In genomic region chr6:35417979-35418661, GRCh38 we compare ENCODE assay signal across 12 cellular contexts. TPM values are rescaled to one million over a fixed set of nuclear protein-coding genes. Genes with fewer than 3 reads are reported as not detected.
A peak's percentile ranks its signal among the peaks of the same experiment; 100 is the strongest.
DNase-seq lines count a peak whose midpoint lies in the region; ATAC-seq, FAIRE-seq and TF ChIP-seq lines count a peak whose summit lies in the region.
"Had no signal": no experiment of that assay in that cellular context is flagged by ENCODE, and none has a peak within 500 bp of the region (broad histone marks: within the 10 kb centered on the region; RNA-seq: fewer than 3 reads in every experiment).

No MANE protein-coding gene starts in this region.

- TF ChIP-seq RAD21 in liver (IDR thresholded peaks at IDR 0.05): no peak
- no peak for TF ChIP-seq RAD21 in HepG2 (CRISPR knock-in tag; IDR thresholded peaks at IDR 0.05)

- H3K4me3 ChIP-seq in liver (ENCODE audit: low read depth in 1 of 3, low read length in 3 of 3) (no peak overlapping the region), HepG2 (replicated peaks in 1 of 3; ENCODE audit: insufficient read depth in 1 of 3, low read depth in 2 of 3, low read length in 3 of 3) (no peak overlapping the region)
- H3K4me3 ChIP-seq: SJCRH30 had no signal

- H3K27ac Mint-ChIP-seq in WTC11: peak overlapping the region; percentile 62
- H3K27ac Mint-ChIP-seq: stimulated activated naive B cell treated with anti-CD40 and anti-IgM and Interleukin-4, amounts not matched to agents 10 μg/mL and 1 μg/mL and 100 μg/mL, for 72 hours had no signal

- no peaks in the 10 kb centered on the region for H3K36me3 Mint-ChIP-seq in WTC11

- no peak overlapping the region for H3K4me3 Mint-ChIP-seq in WTC11
- H3K4me3 Mint-ChIP-seq: stimulated activated naive B cell treated with anti-CD40 and anti-IgM and Interleukin-4, amounts not matched to agents 10 μg/mL and 1 μg/mL and 100 μg/mL, for 72 hours had no signal

- WGBS in liver: 54% methylated on average over 14 of the region's 14 CpGs
- 93% methylated on average over 13 of the region's 14 CpGs for WGBS in HepG2 (ENCODE audit: low lambda C conversion rate)

- DNase-seq in HepG2 (ENCODE audit: low spot score) (no peak), WTC11 (ENCODE audit: low spot score) (no peak), inferior parietal cortex (ENCODE audit: extremely low spot score) (peak; percentile 36), GM19238 (ENCODE audit: insufficient read length, low spot score) (no peak), NOMO-1 treated with DMSO at 0.1 percent for 48 hours (lab: John Stamatoyannopoulos, UW; ENCODE audit: unreplicated experiment) (no peak)
- no peak for DNase-seq in stimulated activated naive CD4-positive, alpha-beta T cell treated with Interleukin-2 at 50 U/mL for 16 hours (lab: John Stamatoyannopoulos, UW)
- DNase-seq: Karpas-422; SJCRH30; stimulated activated naive B cell treated with anti-CD40 and anti-IgM and Interleukin-4, amounts not matched to agents 10 μg/mL and 1 μg/mL and 100 μg/mL, for 72 hours had no signal

- H3K9me3 ChIP-seq in liver (ENCODE audit: control insufficient read depth in 4 of 4, low read length in 3 of 4): no peaks in the 10 kb centered on the region
- no peaks in the 10 kb centered on the region for H3K9me3 ChIP-seq in HepG2 (ENCODE audit: low read length)
- H3K9me3 ChIP-seq: SJCRH30 had no signal

- no peak for ATAC-seq in HepG2
- no peak for ATAC-seq in WTC11
- ATAC-seq in HG03520 (IDR thresholded peaks at IDR 0.05; ENCODE audit: unreplicated experiment): no peak
- ATAC-seq: esophagus mucosa; stimulated activated naive B cell treated with anti-CD40 and anti-IgM and Interleukin-4, amounts not matched to agents 10 μg/mL and 1 μg/mL and 100 μg/mL, for 72 hours had no signal

- H3K27me3 Mint-ChIP-seq in WTC11 (ENCODE audit: low read depth): no peaks in the 10 kb centered on the region
- H3K27me3 Mint-ChIP-seq: stimulated activated naive B cell treated with anti-CD40 and anti-IgM and Interleukin-4, amounts not matched to agents 10 μg/mL and 1 μg/mL and 100 μg/mL, for 72 hours had no signal

- TF ChIP-seq EP300 in HepG2 (IDR thresholded peaks at IDR 0.05; ENCODE audit: low read depth in 2 of 2, low read length in 2 of 2) (no peak), HepG2 (CRISPR knock-in tag; IDR thresholded peaks at IDR 0.05; ENCODE audit: borderline replicate concordance) (no peak)

- H4K20me1 ChIP-seq in HepG2 (ENCODE audit: insufficient read depth, low read length): peaks cover 3% of the 10 kb centered on the region; the same call in 1 of the 2 replicates

- no peak for TF ChIP-seq CTCF in liver (IDR thresholded peaks at IDR 0.05; ENCODE audit: low read depth, low read length, missing input control)
- TF ChIP-seq CTCF in HepG2 (CRISPR knock-in tag; IDR thresholded peaks at IDR 0.05): no peak
- TF ChIP-seq CTCF in WTC11 (IDR thresholded peaks at IDR 0.05): no peak

- H2AFZ ChIP-seq in HepG2 (ENCODE audit: low read length): no peak overlapping the region

- in situ Hi-C loops in HepG2 (cut with HindIII; ENCODE audit: extremely low pct_ligation_motif_present, low pct_unique_long_range_greater_than_20kb): no loop called here

- H3K27me3 ChIP-seq in liver (ENCODE audit: control insufficient read depth in 4 of 4, insufficient read depth in 4 of 4, low read length in 3 of 4) (no peaks in the 10 kb centered on the region), HepG2 (ENCODE audit: control insufficient read depth in 1 of 2, insufficient read depth in 2 of 2, low read length in 2 of 2) (no peaks in the 10 kb centered on the region)
- H3K27me3 ChIP-seq: SJCRH30 had no signal

- no peaks in the 10 kb centered on the region for H3K9me3 Mint-ChIP-seq in WTC11
- H3K9me3 Mint-ChIP-seq: stimulated activated naive B cell treated with anti-CD40 and anti-IgM and Interleukin-4, amounts not matched to agents 10 μg/mL and 1 μg/mL and 100 μg/mL, for 72 hours had no signal

- CTCF ChIA-PET in HepG2 (lab: Yijun Ruan, JAX; ENCODE audit: low intra/inter-chr PET ratio, low total read pairs): no interaction called here
- CTCF ChIA-PET in WTC11 (lab: Charles Lee): interaction anchor here (1.5 to 2.5 kb wide), 3 partner anchors 17 to 76 kb away, joined by 5 to 15 read pairs (median 7); partner anchors contain the start of gene PPARD

- no TSS peak for BruUV-seq in HepG2 (replicated peaks; lab: Mats Ljungman, UMichigan)

- no peak for TF ChIP-seq POLR2A in HepG2 (IDR thresholded peaks at IDR 0.05; ENCODE audit: insufficient read depth in 1 of 2, low read depth in 2 of 2, low read length in 2 of 2)

- peaks cover 19% of the 10 kb centered on the region for H3K4me1 Mint-ChIP-seq in WTC11

- intact Hi-C loops in HepG2 (cut with micrococcal nuclease; ENCODE audit: unreplicated experiment): no loop called here

- FAIRE-seq in HepG2 (lab: Jason Lieb, UNC): no peak

- peaks cover 11 to 34% (median 26%) of the 10 kb centered on the region in 4 donors for H3K4me1 ChIP-seq in liver (ENCODE audit: control insufficient read depth in 4 of 4, insufficient read depth in 4 of 4, low read length in 3 of 4)
- H3K4me1 ChIP-seq in HepG2 (ENCODE audit: insufficient read depth, low read length): peaks cover 33% of the 10 kb centered on the region
- H3K4me1 ChIP-seq: SJCRH30 had no signal

- H3K4me2 ChIP-seq in HepG2 (ENCODE audit: low read depth, low read length): no peak overlapping the region

- POLR2A ChIA-PET in HepG2 (lab: Yijun Ruan, JAX) (interaction anchor here (0.8 kb wide), 2 partner anchors 31 to 123 kb away, joined by 3 read pairs; no protein-coding TSS in a partner anchor), WTC11 (lab: Charles Lee) (interaction anchor here (0.5 kb wide), 1 partner anchor 162 kb away, joined by 11 read pairs; no protein-coding TSS in a partner anchor)

- H3K79me2 ChIP-seq in HepG2 (ENCODE audit: insufficient read depth, low read length): no peaks in the 10 kb centered on the region

- peak overlapping the region in 1 of 2 donors; percentile 38 for H3K27ac ChIP-seq in liver (ENCODE audit: low read depth in 1 of 2, low read length in 2 of 2)
- H3K27ac ChIP-seq in HepG2 (ENCODE audit: extremely low read length, insufficient read depth, low read length): no peak overlapping the region
- H3K27ac ChIP-seq: SJCRH30 had no signal

- H3K9ac ChIP-seq in liver (ENCODE audit: low read depth in 1 of 2, low read length in 2 of 2) (no peak overlapping the region), HepG2 (ENCODE audit: insufficient read depth, low read depth, low read length) (no peak overlapping the region)

- peaks cover 0 to 10% (median 7%) of the 10 kb centered on the region in 4 donors for H3K36me3 ChIP-seq in liver (ENCODE audit: control insufficient read depth in 4 of 4, insufficient read depth in 3 of 4, low read depth in 1 of 4, low read length in 3 of 4)
- peaks cover 3 to 19% of the 10 kb centered on the region in 2 experiments; a peak in 4 of 5 replicates for H3K36me3 ChIP-seq in HepG2 (replicated peaks in 1 of 2; ENCODE audit: control insufficient read depth in 1 of 2, insufficient read depth in 2 of 2, low read length in 2 of 2)

RNA-seq across cellular contexts. Expression of gene FANCE, which starts 34.0 kb away (rescaled TPM):
- 1 to 10 TPM in 1 of 2 donors, under 1 TPM in 1; 0.84 to 4.2 TPM for total RNA-seq in liver
- polyA plus RNA-seq in liver: under 1 TPM; 0.11 to 0.74 TPM
- 9.7 and 11.2 TPM in 2 replicates for total RNA-seq in HepG2 (2016; rRNA removed; fragmentation: Illumina TruSeq; extraction: Trizol)
- 1.9 and 2.5 TPM in 2 replicates for total RNA-seq in HepG2 (2016; cell fraction: cytosol; rRNA removed; fragmentation: Illumina TruSeq; extraction: Trizol; ENCODE audit: low read depth)
- 9.2 and 10.0 TPM in 2 replicates for total RNA-seq in HepG2 (2016; cell fraction: insoluble cytoplasmic fraction; rRNA removed; fragmentation: Illumina TruSeq; extraction: Trizol)
- total RNA-seq in HepG2 (2016; cell fraction: membrane; rRNA removed; fragmentation: Illumina TruSeq; extraction: Trizol): 6.3 and 6.7 TPM in 2 replicates
- total RNA-seq in HepG2 (2016; cell fraction: nucleus; rRNA removed; fragmentation: Illumina TruSeq; extraction: Trizol): 4.8 and 7.1 TPM in 2 replicates
- polyA plus RNA-seq in HepG2 (2011; rRNA removed): 7.1 and 7.9 TPM in 2 replicates
- 6.3 and 6.8 TPM in 2 replicates for polyA plus RNA-seq in HepG2 (2011; cell fraction: cytosol; rRNA removed)
- polyA plus RNA-seq in HepG2 (2011; cell fraction: nucleus; rRNA removed): 6.9 and 8.4 TPM in 2 replicates
- polyA plus RNA-seq in HepG2 (2012): 4.1 and 4.3 TPM in 2 replicates
- 1.5 and 1.6 TPM in 2 replicates for polyA plus RNA-seq in HepG2 (2016; cell fraction: cytosol; fragmentation: Illumina TruSeq; extraction: Trizol; ENCODE audit: low read depth)
- polyA plus RNA-seq in HepG2 (2016; cell fraction: insoluble cytoplasmic fraction; fragmentation: Illumina TruSeq; extraction: Trizol; ENCODE audit: low read depth): 7.5 and 8.6 TPM in 2 replicates
- polyA plus RNA-seq in HepG2 (2016; cell fraction: membrane; fragmentation: Illumina TruSeq; extraction: Trizol; ENCODE audit: low read depth): 3.0 and 4.3 TPM in 2 replicates
- polyA plus RNA-seq in HepG2 (2016; cell fraction: nucleus; fragmentation: Illumina TruSeq; extraction: Trizol; ENCODE audit: insufficient read depth, low read depth): 13.2 and 13.8 TPM in 2 replicates
- polyA minus RNA-seq in HepG2 (2011; rRNA and poly(A)+ RNA removed; ENCODE audit: low replicate concordance): 14.3 and 23.1 TPM in 2 replicates
- polyA minus RNA-seq in HepG2 (2011; cell fraction: cytosol; rRNA and poly(A)+ RNA removed): 5.5 TPM in 2 replicates
- 1.8 and 2.4 TPM in 2 replicates for polyA minus RNA-seq in HepG2 (2011; cell fraction: nucleus; rRNA and poly(A)+ RNA removed)
- 15.7 to 22.3 TPM (median 17.6 TPM) in 3 replicates for total RNA-seq in WTC11 (2021)

RNA-seq across cellular contexts. Expression of gene RPL10A, which starts 50.1 kb away (rescaled TPM):
- total RNA-seq in liver: 1,000 to 10,000 TPM in 1 of 2 donors, 100 to 1,000 TPM in 1; 363 to 1,235 TPM
- polyA plus RNA-seq in liver: 100 to 1,000 TPM; 213 to 694 TPM
- 1,854 and 2,285 TPM in 2 replicates for total RNA-seq in HepG2 (2016; rRNA removed; fragmentation: Illumina TruSeq; extraction: Trizol)
- total RNA-seq in HepG2 (2016; cell fraction: cytosol; rRNA removed; fragmentation: Illumina TruSeq; extraction: Trizol; ENCODE audit: low read depth): 2,437 and 2,775 TPM in 2 replicates
- total RNA-seq in HepG2 (2016; cell fraction: insoluble cytoplasmic fraction; rRNA removed; fragmentation: Illumina TruSeq; extraction: Trizol): 1,859 and 2,386 TPM in 2 replicates
- 4,119 and 4,316 TPM in 2 replicates for total RNA-seq in HepG2 (2016; cell fraction: membrane; rRNA removed; fragmentation: Illumina TruSeq; extraction: Trizol)
- 734 and 771 TPM in 2 replicates for total RNA-seq in HepG2 (2016; cell fraction: nucleus; rRNA removed; fragmentation: Illumina TruSeq; extraction: Trizol)
- polyA plus RNA-seq in HepG2 (2011; rRNA removed): 2,253 and 2,726 TPM in 2 replicates
- 2,315 and 3,589 TPM in 2 replicates for polyA plus RNA-seq in HepG2 (2011; cell fraction: cytosol; rRNA removed)
- polyA plus RNA-seq in HepG2 (2011; cell fraction: nucleus; rRNA removed): 1,402 and 1,561 TPM in 2 replicates
- polyA plus RNA-seq in HepG2 (2012): 2,161 and 2,246 TPM in 2 replicates
- polyA plus RNA-seq in HepG2 (2016; cell fraction: cytosol; fragmentation: Illumina TruSeq; extraction: Trizol; ENCODE audit: low read depth): 3,096 and 3,343 TPM in 2 replicates
- 2,345 and 2,428 TPM in 2 replicates for polyA plus RNA-seq in HepG2 (2016; cell fraction: insoluble cytoplasmic fraction; fragmentation: Illumina TruSeq; extraction: Trizol; ENCODE audit: low read depth)
- 4,116 and 4,234 TPM in 2 replicates for polyA plus RNA-seq in HepG2 (2016; cell fraction: membrane; fragmentation: Illumina TruSeq; extraction: Trizol; ENCODE audit: low read depth)
- 1,389 and 1,424 TPM in 2 replicates for polyA plus RNA-seq in HepG2 (2016; cell fraction: nucleus; fragmentation: Illumina TruSeq; extraction: Trizol; ENCODE audit: insufficient read depth, low read depth)
- polyA minus RNA-seq in HepG2 (2011; rRNA and poly(A)+ RNA removed; ENCODE audit: low replicate concordance): 921 and 1,139 TPM in 2 replicates
- 630 and 657 TPM in 2 replicates for polyA minus RNA-seq in HepG2 (2011; cell fraction: cytosol; rRNA and poly(A)+ RNA removed)
- polyA minus RNA-seq in HepG2 (2011; cell fraction: nucleus; rRNA and poly(A)+ RNA removed): 275 and 369 TPM in 2 replicates
- 1,829 to 2,044 TPM (median 2,031 TPM) in 3 replicates for total RNA-seq in WTC11 (2021)
